ENCODE assay signal across 8 cellular contexts in genomic region chr22:45612451-45612901, GRCh38. TPM values are rescaled to one million over a fixed set of nuclear protein-coding genes. Genes with fewer than 3 reads are reported as not detected.
A peak's percentile ranks its signal among the peaks of the same experiment; 100 is the strongest.
DNase-seq lines count a peak whose midpoint lies in the region; ATAC-seq and TF ChIP-seq lines count a peak whose summit lies in the region.

No MANE protein-coding gene starts in this region.

- no peaks in the 10 kb centered on the region for H3K9me3 ChIP-seq in RWPE2 (ENCODE audit: severe bottlenecking)

- no peaks in the 10 kb centered on the region for H3K36me3 ChIP-seq in RWPE2 (ENCODE audit: low read depth)

- H3K27ac ChIP-seq in RWPE2 (ENCODE audit: poor library complexity, severe bottlenecking): peak overlapping the region; percentile 36

- H3K4me3 Mint-ChIP-seq in dendritic cell treated with granulocyte-macrophage colony-stimulating factor and Interleukin-4, amounts not matched to agents 40 ng/mL and 50 ng/mL, for 4 days: peak overlapping the region; percentile 24
- H3K4me3 Mint-ChIP-seq in osteocyte (ENCODE audit: unreplicated experiment): peak overlapping the region; percentile 42

- H3K4me3 ChIP-seq in RWPE2 (ENCODE audit: severe bottlenecking): no peak overlapping the region

- no peak for TF ChIP-seq CTCF in RWPE2 (IDR thresholded peaks at IDR 0.05; ENCODE audit: poor library complexity, severe bottlenecking)
- TF ChIP-seq CTCF in osteocyte (IDR thresholded peaks at IDR 0.05): no peak

- peaks cover 22% of the 10 kb centered on the region for H3K4me1 ChIP-seq in RWPE2 (ENCODE audit: insufficient read depth, poor library complexity, severe bottlenecking)

- H3K27me3 ChIP-seq in RWPE2 (ENCODE audit: insufficient read depth, poor library complexity, severe bottlenecking): no peaks in the 10 kb centered on the region

- no peaks in the 10 kb centered on the region for H3K36me3 Mint-ChIP-seq in dendritic cell treated with granulocyte-macrophage colony-stimulating factor and Interleukin-4, amounts not matched to agents 40 ng/mL and 50 ng/mL, for 4 days (ENCODE audit: low read depth)
- no peaks in the 10 kb centered on the region for H3K36me3 Mint-ChIP-seq in osteocyte (ENCODE audit: unreplicated experiment)

- peaks cover 5% of the 10 kb centered on the region for H3K27me3 Mint-ChIP-seq in dendritic cell treated with granulocyte-macrophage colony-stimulating factor and Interleukin-4, amounts not matched to agents 40 ng/mL and 50 ng/mL, for 4 days
- H3K27me3 Mint-ChIP-seq in osteocyte (ENCODE audit: unreplicated experiment): no peaks in the 10 kb centered on the region

- no peaks in the 10 kb centered on the region for H3K9me3 Mint-ChIP-seq in dendritic cell treated with granulocyte-macrophage colony-stimulating factor and Interleukin-4, amounts not matched to agents 40 ng/mL and 50 ng/mL, for 4 days
- no peaks in the 10 kb centered on the region for H3K9me3 Mint-ChIP-seq in osteocyte (ENCODE audit: unreplicated experiment)

- ATAC-seq in RWPE2 (ENCODE audit: low read depth): peak; percentile 73
- no peak for ATAC-seq in GM18858 (IDR thresholded peaks at IDR 0.05; ENCODE audit: unreplicated experiment)
- ATAC-seq in HG02678 (IDR thresholded peaks at IDR 0.05; ENCODE audit: unreplicated experiment): no peak
- no peak for ATAC-seq in HG03139 (IDR thresholded peaks at IDR 0.05; ENCODE audit: unreplicated experiment)
- ATAC-seq in HG02981 (IDR thresholded peaks at IDR 0.05; ENCODE audit: unreplicated experiment): no peak

- peaks cover 26% of the 10 kb centered on the region for H3K4me1 Mint-ChIP-seq in dendritic cell treated with granulocyte-macrophage colony-stimulating factor and Interleukin-4, amounts not matched to agents 40 ng/mL and 50 ng/mL, for 4 days (ENCODE audit: low read depth)
- peaks cover 29% of the 10 kb centered on the region for H3K4me1 Mint-ChIP-seq in osteocyte (ENCODE audit: unreplicated experiment)

- intact Hi-C loops in dendritic cell treated with granulocyte-macrophage colony-stimulating factor and Interleukin-4, amounts not matched to agents 40 ng/mL and 50 ng/mL, for 4 days (cut with micrococcal nuclease): no loop called here

- DNase-seq in EH (ENCODE audit: low read depth) (peak; percentile 86), RWPE2 (ENCODE audit: low spot score) (no peak), osteocyte (ENCODE audit: extremely low spot score, unreplicated experiment) (peak; percentile 90)

- H3K27ac Mint-ChIP-seq in dendritic cell treated with granulocyte-macrophage colony-stimulating factor and Interleukin-4, amounts not matched to agents 40 ng/mL and 50 ng/mL, for 4 days: peak overlapping the region; percentile 54
- peak overlapping the region; percentile 97 for H3K27ac Mint-ChIP-seq in osteocyte (ENCODE audit: unreplicated experiment)

RNA-seq across cellular contexts. Expression of gene ATXN10, which starts 59.2 kb away (rescaled TPM):
- 147 and 164 TPM in 2 replicates for total RNA-seq in osteocyte
